In genomic region chr19:55600336-55601028, GRCh38 we compare ENCODE assay signal across 8 cellular contexts. TPM values are rescaled to one million over a fixed set of nuclear protein-coding genes. Genes with fewer than 3 reads are reported as not detected.
DNase-seq lines count a peak whose midpoint lies in the region; ATAC-seq, FAIRE-seq and TF ChIP-seq lines count a peak whose summit lies in the region.

No MANE protein-coding gene starts in this region.

- DNase-seq in BJ (ENCODE audit: low read depth) (no peak), NCI-H774 (lab: John Stamatoyannopoulos, UW) (peak; percentile 89), astrocyte of the hippocampus (ENCODE audit: low read depth, low spot score) (peak; percentile 88), kidney (peak; percentile 72), RPMI8226 (no peak)
- peak; percentile 44 for DNase-seq in stimulated activated CD8-positive, alpha-beta memory T cell treated with anti-CD3 and anti-CD28 coated beads, Interleukin-15, amount 100 ng/mL, for 24 hours (ENCODE audit: low read depth)

- intact Hi-C loops in kidney (cut with DNase I) = no loop called here

- CTCF ChIA-PET in BJ (lab: Yijun Ruan, JAX) = interaction anchor here (0.6 to 2.0 kb wide), 4 partner anchors 16 to 1745 kb away, joined by 3 to 11 read pairs (median 4); no protein-coding TSS in a partner anchor

- H3K36me3 ChIP-seq in BJ (ENCODE audit: control insufficient read depth, insufficient read depth, low read length) (peaks cover 10% of the 10 kb centered on the region), kidney (ENCODE audit: control insufficient read depth in 1 of 2, insufficient read depth in 2 of 2, low read length in 2 of 2) (peaks cover 1 to 3% of the 10 kb centered on the region in 2 donors)

- H3K27me3 ChIP-seq in BJ (ENCODE audit: control insufficient read depth, insufficient read depth, low read length) = no peaks in the 10 kb centered on the region

- H3K9ac ChIP-seq in kidney (ENCODE audit: low read length in 2 of 2) = peak overlapping the region; percentile 48 to 77

- peak overlapping the region; percentile 85 to 99 for H3K27ac ChIP-seq in kidney (ENCODE audit: low read depth in 2 of 2, low read length in 2 of 2)

- no peaks in the 10 kb centered on the region for H3K9me3 ChIP-seq in kidney (ENCODE audit: control insufficient read depth in 1 of 2, low read length in 2 of 2)

- H3K4me3 ChIP-seq in BJ (ENCODE audit: low read depth, low read length) (peak overlapping the region; percentile 88), kidney (ENCODE audit: low read length in 2 of 2) (peak overlapping the region; percentile 68 to 98)

- ATAC-seq in GM18867 (IDR thresholded peaks at IDR 0.05; ENCODE audit: unreplicated experiment) = peak; percentile 11
- peak; percentile 11 for ATAC-seq in HG03342 (IDR thresholded peaks at IDR 0.05; ENCODE audit: unreplicated experiment)

- POLR2A ChIA-PET in BJ (lab: Charles Lee) = interaction anchor here (0.6 to 0.8 kb wide), 3 partner anchors 35 to 714 kb away, joined by 8 to 11 read pairs (median 9); partner anchors contain the start of genes ISOC2 and ZSCAN5A

- TF ChIP-seq CTCF in BJ (IDR thresholded peaks at IDR 0.05; ENCODE audit: insufficient read depth, low read depth, low read length) (no peak), kidney (IDR thresholded peaks at IDR 0.05; ENCODE audit: borderline replicate concordance, extremely low read depth, insufficient read depth) (no peak)

- FAIRE-seq in kidney (lab: Jason Lieb, UNC) = no peak

- peaks cover 3 to 11% of the 10 kb centered on the region in 2 donors for H3K4me1 ChIP-seq in kidney (ENCODE audit: control insufficient read depth in 1 of 2, insufficient read depth in 1 of 2, low read depth in 1 of 2, low read length in 2 of 2)

RNA-seq across cellular contexts. Expression of gene ZNF524, which starts 0.4 kb away (rescaled TPM):
- polyA plus RNA-seq in BJ (2011; rRNA removed) (7.8 TPM in 2 replicates), kidney (ENCODE audit: insufficient read depth, low read depth, low replicate concordance) (32.6 TPM)
- polyA minus RNA-seq in BJ (2011; rRNA and poly(A)+ RNA removed) = 2.3 and 2.7 TPM in 2 replicates
- total RNA-seq in kidney = 22.9 TPM

RNA-seq across cellular contexts. Expression of gene FIZ1, which starts 1.2 kb away (rescaled TPM):
- polyA plus RNA-seq in BJ (2011; rRNA removed) (3.7 and 4.0 TPM in 2 replicates), kidney (ENCODE audit: insufficient read depth, low read depth, low replicate concordance) (11.9 TPM)
- 2.3 and 2.5 TPM in 2 replicates for polyA minus RNA-seq in BJ (2011; rRNA and poly(A)+ RNA removed)
- total RNA-seq in kidney = 17.9 TPM

RNA-seq across cellular contexts. Expression of gene ZNF865, which starts 5.0 kb away (rescaled TPM):
- polyA plus RNA-seq in BJ (2011; rRNA removed) (1.2 and 1.4 TPM in 2 replicates), kidney (ENCODE audit: insufficient read depth, low read depth, low replicate concordance) (5.8 TPM)
- 1.3 and 1.6 TPM in 2 replicates for polyA minus RNA-seq in BJ (2011; rRNA and poly(A)+ RNA removed)
- 17.4 TPM for total RNA-seq in kidney

RNA-seq across cellular contexts. Expression of gene ZNF579, which starts 19.8 kb away (rescaled TPM):
- polyA plus RNA-seq in BJ (2011; rRNA removed) (2.6 and 3.8 TPM in 2 replicates), kidney (ENCODE audit: insufficient read depth, low read depth, low replicate concordance) (10.9 TPM)
- 4.2 and 10.1 TPM in 2 replicates for polyA minus RNA-seq in BJ (2011; rRNA and poly(A)+ RNA removed)
- total RNA-seq in kidney = 16.6 TPM

RNA-seq across cellular contexts. Expression of gene ZNF784, which starts 23.9 kb away (rescaled TPM):
- 2.9 and 4.5 TPM in 2 replicates for polyA plus RNA-seq in BJ (2011; rRNA removed)
- polyA minus RNA-seq in BJ (2011; rRNA and poly(A)+ RNA removed) = 2.9 and 4.0 TPM in 2 replicates
- total RNA-seq in kidney = 9.8 TPM
- polyA plus RNA-seq in kidney (ENCODE audit: insufficient read depth, low read depth, low replicate concordance) = 6.6 TPM

Comparison
In these comparisons a context has a peak if more than half of its experiments do, and no peak if none do; other contexts are left out.
1. DNase-seq: peak in NCI-H774 (single experiment), astrocyte of the hippocampus (single experiment), kidney (single experiment) and stimulated activated CD8-positive, alpha-beta memory T cell treated with anti-CD3 and anti-CD28 coated beads, Interleukin-15, amount 100 ng/mL, for 24 hours (single experiment); none in BJ (single experiment) and RPMI8226 (single experiment).